8 cellular contexts compared by ENCODE assay signal in the genomic region with DNA sequence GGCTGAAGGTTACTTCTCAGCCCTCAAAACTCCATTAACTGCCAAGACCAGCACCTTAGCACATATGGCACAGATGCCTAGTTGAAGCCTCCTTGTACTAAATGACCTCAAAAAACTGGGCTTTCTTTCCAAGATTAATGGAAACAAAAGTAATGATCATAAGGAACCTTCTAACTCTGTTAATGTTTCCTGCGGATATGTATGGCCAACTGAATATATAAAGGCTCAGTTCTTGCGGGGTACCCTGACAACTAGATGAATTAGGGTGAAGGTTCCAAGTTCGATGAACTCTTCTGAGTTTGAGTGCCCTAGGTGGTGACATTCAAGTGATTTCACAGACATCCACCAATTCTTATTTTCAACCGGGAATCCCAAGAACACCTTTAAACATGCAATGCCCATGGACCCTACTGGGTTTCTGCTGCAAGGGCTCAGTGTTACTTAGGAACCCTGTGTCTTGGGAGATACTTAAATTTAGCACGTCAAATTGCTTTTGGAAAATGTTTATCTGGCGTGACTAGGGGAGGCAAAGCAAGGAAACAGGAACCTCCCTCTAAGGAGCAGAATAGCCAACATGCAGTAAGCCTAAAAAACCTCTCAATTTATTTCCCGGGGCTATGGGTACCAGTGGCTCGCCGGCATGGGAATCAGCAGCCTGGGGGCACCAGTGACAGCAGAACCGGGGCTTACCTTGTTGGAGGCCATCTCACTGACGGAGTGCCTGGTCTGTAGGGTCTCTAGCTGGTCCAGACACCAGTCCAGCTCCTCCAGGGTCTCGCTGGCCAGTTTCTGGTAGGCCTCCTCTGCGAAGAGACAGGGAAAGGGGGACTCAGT.
DNase-seq lines count a peak whose midpoint lies in the region; ATAC-seq and TF ChIP-seq lines count a peak whose summit lies in the region.

No MANE protein-coding gene starts in this region.

- peaks cover 70% of the 10 kb centered on the region for H3K4me1 Mint-ChIP-seq in activated naive CD4-positive, alpha-beta T cell treated with anti-CD3 and anti-CD28 coated beads, Interleukin-2, amount 50 U/mL, for 24 hours
- H3K4me1 Mint-ChIP-seq in T-cell, result peaks cover 65 to 72% (median 71%) of the 10 kb centered on the region in 3 donors

- no peak for DNase-seq in activated naive CD4-positive, alpha-beta T cell treated with Interleukin-2 at 50 U/mL for 16 hours
- peak in 3 of 34 experiments; percentile 0 to 16 (median 1) for DNase-seq in T-cell
- peak in 1 of 2 donors; percentile 48 for DNase-seq in foreskin fibroblast
- DNase-seq in psoas muscle, result peak in 1 of 2 donors; percentile 26
- DNase-seq in ACHN, result no peak
- DNase-seq in GM10266 (ENCODE audit: extremely low spot score), result no peak
- no peak for DNase-seq in GM19238 (ENCODE audit: insufficient read length, low spot score)

- H3K36me3 ChIP-seq in psoas muscle (ENCODE audit: insufficient read depth in 1 of 2, low read depth in 1 of 2), result no peaks in the 10 kb centered on the region

- peaks cover 2% of the 10 kb centered on the region for H3K36me3 Mint-ChIP-seq in activated naive CD4-positive, alpha-beta T cell treated with anti-CD3 and anti-CD28 coated beads, Interleukin-2, amount 50 U/mL, for 24 hours
- H3K36me3 Mint-ChIP-seq in T-cell, result peaks cover 18% of the 10 kb centered on the region

- H3K4me3 Mint-ChIP-seq in activated naive CD4-positive, alpha-beta T cell treated with anti-CD3 and anti-CD28 coated beads, Interleukin-2, amount 50 U/mL, for 24 hours, result peak overlapping the region; percentile 91
- peak overlapping the region; percentile 91 to 98 (median 95) for H3K4me3 Mint-ChIP-seq in T-cell

- H3K4me1 ChIP-seq in psoas muscle, result peaks cover 53% of the 10 kb centered on the region

- intact Hi-C loops in psoas muscle (cut with DNase I), result loop anchor here (1.0 to 5.0 kb wide), 5 partner anchors 84 to 334 kb away; no protein-coding TSS in a partner anchor

- peak overlapping the region; percentile 98 for H3K27ac Mint-ChIP-seq in activated naive CD4-positive, alpha-beta T cell treated with anti-CD3 and anti-CD28 coated beads, Interleukin-2, amount 50 U/mL, for 24 hours
- H3K27ac Mint-ChIP-seq in T-cell, result peak overlapping the region; percentile 100

- 14 to 24% (median 16%) methylated on average over 12 to 13 of the region's 13 CpGs for WGBS in psoas muscle, 3 donors

- H3K9me3 Mint-ChIP-seq in activated naive CD4-positive, alpha-beta T cell treated with anti-CD3 and anti-CD28 coated beads, Interleukin-2, amount 50 U/mL, for 24 hours, result no peaks in the 10 kb centered on the region
- H3K9me3 Mint-ChIP-seq in T-cell, result no peaks in the 10 kb centered on the region

- H3K27me3 Mint-ChIP-seq in activated naive CD4-positive, alpha-beta T cell treated with anti-CD3 and anti-CD28 coated beads, Interleukin-2, amount 50 U/mL, for 24 hours, result no peaks in the 10 kb centered on the region
- no peaks in the 10 kb centered on the region for H3K27me3 Mint-ChIP-seq in T-cell

- H3K4me3 ChIP-seq in foreskin fibroblast (ENCODE audit: low read depth in 1 of 2, low read length in 2 of 2), result peak overlapping the region; percentile 70 to 76
- H3K4me3 ChIP-seq in psoas muscle, result peak overlapping the region; percentile 87

- POLR2A ChIA-PET in T-cell (lab: Charles Lee), result interaction anchor here in 1 of 2 donors (0.9 to 1.5 kb wide), 2 partner anchors 85 to 89 kb away, joined by 3 to 14 read pairs; no protein-coding TSS in a partner anchor

- CTCF ChIA-PET in T-cell (lab: Charles Lee), result interaction anchor here (0.6 to 1.8 kb wide), 5 partner anchors 54 to 152 kb away, joined by 3 to 14 read pairs (median 3); no protein-coding TSS in a partner anchor

- no peak for TF ChIP-seq CTCF in foreskin fibroblast (IDR thresholded peaks at IDR 0.05; ENCODE audit: low read depth, low read length)
- TF ChIP-seq CTCF in psoas muscle (IDR thresholded peaks at IDR 0.05), result no peak
- TF ChIP-seq CTCF in GM10266 (IDR thresholded peaks at IDR 0.05; ENCODE audit: control insufficient read depth, insufficient read depth, low read depth, missing control alignments), result no peak

- ATAC-seq in T-cell (replicated peaks in 1 of 4), result no peak
- ATAC-seq in psoas muscle, result peak; percentile 1 to 19 (median 2)

- H3K27me3 ChIP-seq in psoas muscle (ENCODE audit: insufficient read depth in 3 of 3, low read length in 2 of 3), result no peaks in the 10 kb centered on the region

- H3K9me3 ChIP-seq in psoas muscle, result no peaks in the 10 kb centered on the region

- in situ Hi-C loops in ACHN (cut with HindIII; ENCODE audit: low pct_ligation_motif_present, low pct_unique_long_range_greater_than_20kb, low sequenced_read_pairs), result no loop called here

- H3K27ac ChIP-seq in psoas muscle, result peak overlapping the region; percentile 94

Comparison
In these comparisons a context has a peak if more than half of its experiments do, and no peak if none do; other contexts are left out.
1. ATAC-seq: peak in psoas muscle (4 of 4); none in T-cell (0 of 4).